In genomic region chr20:39264506-39265172, GRCh38 we compare ENCODE assay signal across 8 cellular contexts.
A peak's percentile ranks its signal among the peaks of the same experiment; 100 is the strongest.
DNase-seq lines count a peak whose midpoint lies in the region; ATAC-seq, FAIRE-seq and TF ChIP-seq lines count a peak whose summit lies in the region.

No MANE protein-coding gene starts in this region.

- H3K27ac ChIP-seq in aorta (ENCODE audit: low read depth in 1 of 2, low read length in 2 of 2), result no peak overlapping the region

- TF ChIP-seq CTCF in D721Med (IDR thresholded peaks at IDR 0.05; ENCODE audit: insufficient read depth, missing control alignments) (peak; percentile 79), foreskin fibroblast (IDR thresholded peaks at IDR 0.05; ENCODE audit: low read depth, low read length) (peak; percentile 96)

- no peaks in the 10 kb centered on the region for H3K27me3 ChIP-seq in aorta (ENCODE audit: control insufficient read depth in 1 of 2, insufficient read depth in 2 of 2, low read length in 1 of 2)

- H3K4me1 ChIP-seq in aorta (ENCODE audit: control insufficient read depth in 1 of 2, insufficient read depth in 2 of 2, low read length in 2 of 2), result no peaks in the 10 kb centered on the region

- no peaks in the 10 kb centered on the region for H3K36me3 ChIP-seq in aorta (ENCODE audit: control insufficient read depth in 1 of 2, insufficient read depth in 2 of 2, low read length in 1 of 2)

- DNase-seq in D721Med (ENCODE audit: insufficient read length, low spot score) (no peak), NCI-H748 treated with DMSO at 0.1 percent for 48 hours (lab: John Stamatoyannopoulos, UW) (peak; percentile 74), foreskin fibroblast (peak; percentile 50 to 77), nucleus accumbens (lab: John Stamatoyannopoulos, UW) (peak in 45 of 56 donors; percentile 1 to 86 (median 41)), aorta (peak; percentile 66 to 82)
- DNase-seq in activated CD8-positive, alpha-beta memory T cell treated with anti-CD3 and anti-CD28 coated beads, Interleukin-2, amount 50 U/mL, for 48 hours, result peak; percentile 77

- intact Hi-C loops in aorta (cut with DNase I), result loop anchor here in 1 of 2 donors (5.0 kb wide), 1 partner anchor 1698 kb away; no protein-coding TSS in a partner anchor

- FAIRE-seq in D721Med (lab: Jason Lieb, UNC), result no peak

- no peaks in the 10 kb centered on the region for H3K9me3 ChIP-seq in aorta (ENCODE audit: control insufficient read depth, low read length)

- H3K4me3 ChIP-seq in foreskin fibroblast (ENCODE audit: low read depth in 1 of 2, low read length in 2 of 2) (no peak overlapping the region), aorta (ENCODE audit: low read length in 2 of 2) (no peak overlapping the region)

- WGBS in aorta, 2 donors, result 1 to 3% methylated on average over 3 of the region's 3 CpGs

- ATAC-seq in HG02938 (IDR thresholded peaks at IDR 0.05; ENCODE audit: unreplicated experiment) (peak; percentile 49), aorta (ENCODE audit: low FRiP score) (peak; percentile 74), HG02884 (IDR thresholded peaks at IDR 0.05; ENCODE audit: unreplicated experiment) (no peak)
